In the genomic region with DNA sequence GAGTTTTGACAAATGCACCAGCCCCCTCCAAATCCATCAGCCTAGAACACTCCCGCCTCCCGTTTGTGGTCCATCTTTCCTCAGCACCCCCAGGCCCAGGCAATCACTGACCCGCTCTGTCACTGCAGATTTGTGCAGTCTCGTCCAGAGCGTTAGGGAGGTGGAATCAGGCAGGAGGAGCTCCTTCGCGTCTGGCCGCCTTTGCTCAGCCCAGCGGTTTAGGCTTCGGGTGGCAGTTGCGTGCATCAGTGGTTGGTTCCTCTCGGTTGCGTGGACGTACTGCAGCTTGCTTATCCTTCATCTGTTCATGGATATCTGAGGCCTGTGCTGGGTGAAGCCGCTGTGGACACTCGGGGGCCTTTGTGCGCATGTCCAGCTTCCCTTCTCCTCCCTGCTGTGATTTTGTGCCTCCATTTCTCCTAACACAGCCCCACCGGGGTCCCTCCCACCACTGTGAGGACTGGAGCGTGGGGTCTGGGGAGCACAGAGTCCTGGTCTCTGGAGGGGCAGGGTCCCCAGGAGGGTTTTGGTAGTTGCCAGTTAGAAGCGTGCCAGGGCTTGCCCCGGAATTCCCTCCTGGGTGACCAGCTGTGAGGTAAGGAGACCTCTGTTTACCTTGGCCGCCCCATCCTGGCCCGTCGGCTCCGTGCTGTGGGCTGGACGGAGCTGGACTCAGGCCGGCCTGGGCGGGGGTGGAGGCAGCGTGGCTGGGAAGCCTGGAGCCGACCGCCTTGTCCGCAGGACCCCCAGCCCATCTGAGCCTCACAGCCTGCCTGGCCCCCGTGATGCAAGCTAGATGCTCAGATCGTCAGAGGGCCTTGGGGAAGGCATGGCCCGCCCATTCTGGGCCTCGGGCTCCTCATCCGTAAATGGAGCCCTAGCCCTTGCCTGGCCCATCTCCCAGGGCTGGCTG, we compare ENCODE assay signal across 16 cellular contexts. TPM values are rescaled to one million over a fixed set of nuclear protein-coding genes. Genes with fewer than 3 reads are reported as not detected.
DNase-seq lines count a peak whose midpoint lies in the region; ATAC-seq, FAIRE-seq and TF ChIP-seq lines count a peak whose summit lies in the region.
"Had no signal": no experiment of that assay in that cellular context is flagged by ENCODE, and none has a peak within 500 bp of the region (broad histone marks: within the 10 kb centered on the region; RNA-seq: fewer than 3 reads in every experiment).

No MANE protein-coding gene starts in this region.

- H3K9me3 ChIP-seq in Loucy (ENCODE audit: insufficient read depth, low read depth, low read length), result no peaks in the 10 kb centered on the region
- no peaks in the 10 kb centered on the region for H3K9me3 ChIP-seq in CD8-positive, alpha-beta memory T cell (ENCODE audit: low read length)
- H3K9me3 ChIP-seq: HAP-1 had no signal

- H3K9ac ChIP-seq in Loucy (ENCODE audit: low read depth, low read length, poor library complexity, severe bottlenecking) (peak overlapping the region; percentile 19), rectal smooth muscle tissue (ENCODE audit: low read length) (no peak overlapping the region)

- peaks cover 0 to 21% (median 7%) of the 10 kb centered on the region in 3 donors for H3K36me3 Mint-ChIP-seq in CD8-positive, alpha-beta memory T cell

- no peak overlapping the region for H3K4me3 ChIP-seq in Loucy (ENCODE audit: low read length, poor library complexity, severe bottlenecking)
- peak overlapping the region; percentile 8 for H3K4me3 ChIP-seq in choroid plexus epithelial cell (ENCODE audit: low read depth, low read length)
- H3K4me3 ChIP-seq in rectal smooth muscle tissue (ENCODE audit: low read length), result no peak overlapping the region
- no peak overlapping the region for H3K4me3 ChIP-seq in CD8-positive, alpha-beta memory T cell (ENCODE audit: low read length)
- H3K4me3 ChIP-seq: HAP-1 had no signal

- H3K4me1 Mint-ChIP-seq in CD8-positive, alpha-beta memory T cell, result peaks cover 13 to 19% (median 13%) of the 10 kb centered on the region in 3 donors

- peaks cover 27% of the 10 kb centered on the region for H3K4me1 ChIP-seq in Loucy (ENCODE audit: insufficient read depth, low read length, poor library complexity, severe bottlenecking)
- peaks cover 7% of the 10 kb centered on the region for H3K4me1 ChIP-seq in rectal smooth muscle tissue (ENCODE audit: control insufficient read depth, insufficient read depth, low read length)
- peaks cover 16% of the 10 kb centered on the region for H3K4me1 ChIP-seq in CD8-positive, alpha-beta memory T cell (ENCODE audit: insufficient read depth, low read length)
- H3K4me1 ChIP-seq: HAP-1 had no signal

- no peaks in the 10 kb centered on the region for H3K9me2 ChIP-seq in Loucy (replicated peaks; ENCODE audit: low read depth, low read length)

- peaks cover 20% of the 10 kb centered on the region for H3K79me2 ChIP-seq in Loucy (ENCODE audit: insufficient read depth, low read length)

- FAIRE-seq in GM12891 (lab: Jason Lieb, UNC), result peak; percentile 84

- no peaks in the 10 kb centered on the region for H3K9me3 Mint-ChIP-seq in CD8-positive, alpha-beta memory T cell

- no peak for TF ChIP-seq CTCF in Loucy (conservative IDR thresholded peaks at IDR 0.05; ENCODE audit: low read length)
- TF ChIP-seq CTCF in choroid plexus epithelial cell (conservative IDR thresholded peaks at IDR 0.05; ENCODE audit: low read depth, low read length), result peak; percentile 6

- H3K27ac Mint-ChIP-seq in CD8-positive, alpha-beta memory T cell, result peak overlapping the region in 3 of 8 donors; percentile 17 to 68 (median 52)

- no peak overlapping the region for H3K4me2 ChIP-seq in Loucy (ENCODE audit: low read depth, low read length, poor library complexity, severe bottlenecking)

- POLR2A ChIA-PET in CD8-positive, alpha-beta memory T cell (lab: Charles Lee), result no interaction called here

- no peaks in the 10 kb centered on the region for H3K27me3 Mint-ChIP-seq in CD8-positive, alpha-beta memory T cell

- no peak overlapping the region for H2AFZ ChIP-seq in Loucy (ENCODE audit: low read length)

- H3K36me3 ChIP-seq in Loucy (ENCODE audit: insufficient read depth, low read length) (peaks cover 17% of the 10 kb centered on the region; the same call in 1 of the 2 replicates), rectal smooth muscle tissue (ENCODE audit: control insufficient read depth, insufficient read depth, low read length) (no peaks in the 10 kb centered on the region)
- no peaks in the 10 kb centered on the region for H3K36me3 ChIP-seq in CD8-positive, alpha-beta memory T cell (ENCODE audit: insufficient read depth, low read length)
- H3K36me3 ChIP-seq: HAP-1 had no signal

- DNase-seq in GM12891 (ENCODE audit: insufficient read length, low spot score) (no peak), choroid plexus epithelial cell (ENCODE audit: low read depth) (peak; percentile 81), left lobe of liver (ENCODE audit: low spot score) (no peak)
- DNase-seq in CD8-positive, alpha-beta memory T cell, result no peak
- DNase-seq: dermis blood vessel endothelial cell, hypothalamus, NCI-H1048, substantia nigra, T-helper 2 cell had no signal

- CTCF ChIA-PET in CD8-positive, alpha-beta memory T cell (lab: Charles Lee), result interaction anchor here (1.2 kb wide), 1 partner anchor 83 kb away, joined by 3 read pairs; no protein-coding TSS in a partner anchor

- no peak overlapping the region for H3K4me3 Mint-ChIP-seq in CD8-positive, alpha-beta memory T cell

- H3F3A ChIP-seq in Loucy (ENCODE audit: low read depth), result no peaks in the 10 kb centered on the region

- no peak for ATAC-seq in left lobe of liver
- no peak for ATAC-seq in HG02571 (IDR thresholded peaks at IDR 0.05; ENCODE audit: unreplicated experiment)
- ATAC-seq: activated CD4-positive, CD25-positive, alpha-beta regulatory T cell treated with anti-CD3 and anti-CD28 coated beads, Interleukin-2, amount 50 U/mL, for 24 hours had no signal

- TF ChIP-seq POLR2A in GM12891 (IDR thresholded peaks at IDR 0.05; ENCODE audit: low read depth, low read length), result no peak

- H3K27me3 ChIP-seq in Loucy (ENCODE audit: insufficient read depth, low read length, poor library complexity, severe bottlenecking) (no peaks in the 10 kb centered on the region), rectal smooth muscle tissue (ENCODE audit: control insufficient read depth, insufficient read depth, low read length) (no peaks in the 10 kb centered on the region)
- no peaks in the 10 kb centered on the region for H3K27me3 ChIP-seq in CD8-positive, alpha-beta memory T cell (ENCODE audit: insufficient read depth, low read length, poor library complexity, severe bottlenecking)

- no peaks in the 10 kb centered on the region for H4K20me1 ChIP-seq in Loucy (ENCODE audit: insufficient read depth, low read length, poor library complexity, severe bottlenecking)

- H3K27ac ChIP-seq in rectal smooth muscle tissue (ENCODE audit: low read depth, low read length), result peak overlapping the region; percentile 56
- H3K27ac ChIP-seq in CD8-positive, alpha-beta memory T cell (ENCODE audit: low read depth, low read length), result no peak overlapping the region
- H3K27ac ChIP-seq: C4-2B had no signal

TF ChIP-seq in GM12891, 5 proteins besides CTCF, POLR2A, EP300 and RAD21:
- no peak for TF ChIP-seq TAF1 (IDR thresholded peaks at IDR 0.05; ENCODE audit: low read depth, low read length)
- TF ChIP-seq SPI1 (IDR thresholded peaks at IDR 0.05; ENCODE audit: low read depth, low read length), result no peak
- no peak for TF ChIP-seq POLR2AphosphoS5 (IDR thresholded peaks at IDR 0.05; ENCODE audit: low read depth, low read length)
- no peak for TF ChIP-seq POU2F2 (IDR thresholded peaks at IDR 0.05; ENCODE audit: low read depth, low read length)
- no peak for TF ChIP-seq PAX5 (IDR thresholded peaks at IDR 0.05; ENCODE audit: insufficient read depth, low read length, severe bottlenecking)

RNA-seq across cellular contexts. Expression of gene P2RX1, which starts 4.9 kb away (rescaled TPM):
- polyA plus RNA-seq in GM12891 (2012; ENCODE audit: low read depth, missing spikeins), result 1.1 TPM
- 0.13 TPM for total RNA-seq in left lobe of liver
- total RNA-seq in CD8-positive, alpha-beta memory T cell, result under 1 TPM; 0.13 to 0.22 TPM
- polyA plus RNA-seq in CD8-positive, alpha-beta memory T cell, result not detected
- total RNA-seq: dermis blood vessel endothelial cell, HT1080 had no signal

RNA-seq across cellular contexts. Expression of gene CAMKK1, which starts 28.3 kb away (rescaled TPM):
- polyA plus RNA-seq in GM12891 (2012; ENCODE audit: low read depth, missing spikeins), result 0.64 TPM
- 0.35 TPM for total RNA-seq in left lobe of liver
- total RNA-seq in CD8-positive, alpha-beta memory T cell, result 1 to 10 TPM; 2.3 to 2.7 TPM
- polyA plus RNA-seq in CD8-positive, alpha-beta memory T cell, result 1.1 TPM

RNA-seq across cellular contexts. Expression of gene ATP2A3, which starts 43.0 kb away (rescaled TPM):
- polyA plus RNA-seq in GM12891 (2012; ENCODE audit: low read depth, missing spikeins), result 30.8 TPM
- total RNA-seq in left lobe of liver, result 3.9 TPM
- 100 to 1,000 TPM; 108 to 111 TPM for total RNA-seq in CD8-positive, alpha-beta memory T cell
- 105 TPM for polyA plus RNA-seq in CD8-positive, alpha-beta memory T cell
- total RNA-seq: dermis blood vessel endothelial cell, HT1080 had no signal

Comparison
In these comparisons a context has a peak if more than half of its experiments do, and no peak if none do; other contexts are left out.
1. RNA of gene ATP2A3, which starts 43.0 kb away (total RNA-seq): 108 to 111 TPM in CD8-positive, alpha-beta memory T cell; 3.9 TPM in left lobe of liver (single experiment); every median in the first group is over 10 times any median in the second.